8 cellular contexts compared by ENCODE assay signal in the genomic region with DNA sequence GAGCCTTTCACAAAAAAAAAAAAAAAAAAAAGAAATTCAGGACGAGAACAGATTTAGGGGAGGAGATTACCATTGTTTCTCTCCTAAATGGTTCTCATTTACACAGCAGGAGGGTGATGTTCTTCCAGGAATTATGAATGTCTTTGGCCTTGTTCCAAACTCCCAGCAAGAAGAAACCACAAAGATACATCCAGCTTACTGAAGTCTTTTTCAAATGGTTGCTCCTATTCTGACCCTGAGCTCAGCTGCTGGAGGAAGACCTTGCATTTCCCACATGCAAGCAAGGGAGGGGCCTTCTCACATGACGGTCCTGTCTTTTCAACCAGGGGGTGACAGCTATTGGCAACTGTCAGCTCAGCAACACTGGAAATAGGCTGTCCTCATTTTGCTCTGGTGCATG.
A peak's percentile ranks its signal among the peaks of the same experiment; 100 is the strongest.
DNase-seq lines count a peak whose midpoint lies in the region; TF ChIP-seq lines count a peak whose summit lies in the region.
"Had no signal": no experiment of that assay in that cellular context is flagged by ENCODE, and none has a peak within 500 bp of the region (broad histone marks: within the 10 kb centered on the region; RNA-seq: fewer than 3 reads in every experiment).

No MANE protein-coding gene starts in this region.

- no peaks in the 10 kb centered on the region for H3K27me3 Mint-ChIP-seq in activated naive CD4-positive, alpha-beta T cell treated with anti-CD3 and anti-CD28 coated beads, Interleukin-2, amount 10 ng/mL, durations not matched to agents 7 days and 5 days

- CTCF ChIA-PET in activated naive CD4-positive, alpha-beta T cell treated with anti-CD3 and anti-CD28 coated beads, Interleukin-2, amount 10 ng/mL, durations not matched to agents 7 days and 5 days (lab: Charles Lee): no interaction called here

- TF ChIP-seq POLR2A in lower leg skin (IDR thresholded peaks at IDR 0.05): no peak

- H3K4me1 Mint-ChIP-seq in activated naive CD4-positive, alpha-beta T cell treated with anti-CD3 and anti-CD28 coated beads, Interleukin-2, amount 10 ng/mL, durations not matched to agents 7 days and 5 days: no peaks in the 10 kb centered on the region
- H3K4me1 Mint-ChIP-seq: natural killer cell had no signal

- no peaks in the 10 kb centered on the region for H3K9me3 Mint-ChIP-seq in activated naive CD4-positive, alpha-beta T cell treated with anti-CD3 and anti-CD28 coated beads, Interleukin-2, amount 10 ng/mL, durations not matched to agents 7 days and 5 days
- H3K9me3 Mint-ChIP-seq: natural killer cell had no signal

- TF ChIP-seq CTCF in lower leg skin (IDR thresholded peaks at IDR 0.05): no peak

- no peaks in the 10 kb centered on the region for H3K36me3 Mint-ChIP-seq in activated naive CD4-positive, alpha-beta T cell treated with anti-CD3 and anti-CD28 coated beads, Interleukin-2, amount 10 ng/mL, durations not matched to agents 7 days and 5 days
- H3K36me3 Mint-ChIP-seq: natural killer cell had no signal

- DNase-seq in HS-5 (ENCODE audit: low read depth): peak; percentile 4
- DNase-seq in NCI-H2227 (lab: John Stamatoyannopoulos, UW; ENCODE audit: unreplicated experiment): peak; percentile 90
- DNase-seq in epidermal melanocyte (ENCODE audit: insufficient read length, low spot score): peak; percentile 34
- peak; percentile 56 for DNase-seq in retina
- no peak for DNase-seq in lower leg skin (ENCODE audit: low spot score in 2 of 2)
- DNase-seq in stimulated activated CD4-positive, alpha-beta T cell treated with anti-CD3 and anti-CD28 coated beads, Interleukin-1b, Interleukin-23, amount 100 ng/mL, for 48 hours: no peak
- DNase-seq in activated naive CD4-positive, alpha-beta T cell treated with anti-CD3 and anti-CD28 coated beads, Interleukin-2, amount 10 ng/mL, durations not matched to agents 7 days and 5 days: no peak
- DNase-seq: natural killer cell had no signal

- intact Hi-C loops in lower leg skin (cut with DNase I; ENCODE audit: low total_unique reads): no loop called here

- WGBS in lower leg skin, 2 donors: 19 to 21% methylated on average over 2 of the region's 2 CpGs

- no peak overlapping the region for H3K4me3 ChIP-seq in lower leg skin (ENCODE audit: low read depth, poor library complexity, severe bottlenecking)

- no peak overlapping the region for H3K27ac Mint-ChIP-seq in activated naive CD4-positive, alpha-beta T cell treated with anti-CD3 and anti-CD28 coated beads, Interleukin-2, amount 10 ng/mL, durations not matched to agents 7 days and 5 days
- H3K27ac Mint-ChIP-seq: natural killer cell had no signal

- no peak overlapping the region for H3K4me3 Mint-ChIP-seq in activated naive CD4-positive, alpha-beta T cell treated with anti-CD3 and anti-CD28 coated beads, Interleukin-2, amount 10 ng/mL, durations not matched to agents 7 days and 5 days
- H3K4me3 Mint-ChIP-seq: natural killer cell had no signal

Comparison
In these comparisons a context has a peak if more than half of its experiments do, and no peak if none do; other contexts are left out.
1. DNase-seq: peak in HS-5 (single experiment), NCI-H2227 (single experiment), epidermal melanocyte (single experiment) and retina (single experiment); none in lower leg skin (0 of 2), stimulated activated CD4-positive, alpha-beta T cell treated with anti-CD3 and anti-CD28 coated beads, Interleukin-1b, Interleukin-23, amount 100 ng/mL, for 48 hours (single experiment) and activated naive CD4-positive, alpha-beta T cell treated with anti-CD3 and anti-CD28 coated beads, Interleukin-2, amount 10 ng/mL, durations not matched to agents 7 days and 5 days (single experiment).